ENCODE assay signal across 7 cellular contexts in genomic region chr2:46876741-46877384, GRCh38. TPM values are rescaled to one million over a fixed set of nuclear protein-coding genes. Genes with fewer than 3 reads are reported as not detected.
DNase-seq lines count a peak whose midpoint lies in the region; ATAC-seq, FAIRE-seq and TF ChIP-seq lines count a peak whose summit lies in the region.

No MANE protein-coding gene starts in this region.

- ATAC-seq in heart left ventricle (peak; percentile 35 to 45 (median 42)), GM21360 (IDR thresholded peaks at IDR 0.05; ENCODE audit: unreplicated experiment) (no peak), GM21515 (IDR thresholded peaks at IDR 0.05; ENCODE audit: unreplicated experiment) (no peak)

- no peaks in the 10 kb centered on the region for H3K36me3 ChIP-seq in heart left ventricle
- H3K36me3 ChIP-seq in small intestine (ENCODE audit: control insufficient read depth in 2 of 2, insufficient read depth in 2 of 2, low read length in 2 of 2): no peaks in the 10 kb centered on the region

- no peak for TF ChIP-seq POLR2A in heart left ventricle (IDR thresholded peaks at IDR 0.05)

- H3K4me3 ChIP-seq in heart left ventricle (no peak overlapping the region), small intestine (ENCODE audit: low read depth in 1 of 2, low read length in 2 of 2) (no peak overlapping the region)

- H3K27ac ChIP-seq in VCaP: no peak overlapping the region
- peak overlapping the region in 9 of 12 donors; percentile 33 to 77 (median 49) for H3K27ac ChIP-seq in heart left ventricle
- peak overlapping the region in 1 of 2 donors; percentile 43 for H3K27ac ChIP-seq in small intestine (ENCODE audit: low read depth in 1 of 2, low read length in 1 of 2)

- H3K9me3 ChIP-seq in heart left ventricle (no peaks in the 10 kb centered on the region), small intestine (ENCODE audit: control insufficient read depth, low read depth) (no peaks in the 10 kb centered on the region)

- H3K4me1 ChIP-seq in heart left ventricle (peaks cover 4 to 67% (median 52%) of the 10 kb centered on the region in 12 donors), small intestine (ENCODE audit: control insufficient read depth in 2 of 2, insufficient read depth in 1 of 2, low read depth in 1 of 2, low read length in 1 of 2) (no peaks in the 10 kb centered on the region)

- peak; percentile 18 for DNase-seq in GDM1 (lab: John Stamatoyannopoulos, UW)
- DNase-seq in NCI-H1092 treated with DMSO at 0.1 percent for 48 hours (lab: John Stamatoyannopoulos, UW): peak; percentile 37
- DNase-seq in heart left ventricle: peak in 3 of 5 donors; percentile 52 to 68 (median 65)
- peak; percentile 84 for DNase-seq in small intestine

- 40 to 54% (median 45%) methylated on average over 11 of the region's 11 CpGs for WGBS in heart left ventricle, 4 donors
- 14 to 39% (median 33%) methylated on average over 11 of the region's 11 CpGs for WGBS in small intestine, 3 donors

- TF ChIP-seq CTCF in VCaP (conservative IDR thresholded peaks at IDR 0.05) (peak; percentile 69), heart left ventricle (IDR thresholded peaks at IDR 0.05) (peak; percentile 33 to 79 (median 66))

- no peak for FAIRE-seq in small intestine (lab: Jason Lieb, UNC)

- intact Hi-C loops in heart left ventricle (cut with DNase I): loop anchor here in 9 of 10 donors (2.0 to 5.0 kb wide), 6 partner anchors 65 to 230 kb away; no protein-coding TSS in a partner anchor

- H3K27me3 ChIP-seq in heart left ventricle (no peaks in the 10 kb centered on the region), small intestine (ENCODE audit: control insufficient read depth in 2 of 2, insufficient read depth in 2 of 2, low read length in 2 of 2) (no peaks in the 10 kb centered on the region)

RNA-seq across cellular contexts. Expression of gene MCFD2, which starts 38.7 kb away (rescaled TPM):
- total RNA-seq in heart left ventricle: 10 to 100 TPM; 47.4 to 88.8 (median 63.4) TPM
- polyA plus RNA-seq in heart left ventricle: 100 to 1,000 TPM in 1 of 2 donors, 10 to 100 TPM in 1; 16.1 to 113 TPM
- polyA plus RNA-seq in small intestine: 10 to 100 TPM; 20.8 to 45.0 (median 21.3) TPM

Comparison
In these comparisons a context has a peak if more than half of its experiments do, and no peak if none do; other contexts are left out.
1. DNase-seq: peak in every context shown above with its lines; median percentile 84 in small intestine; 65 in heart left ventricle; 37 in NCI-H1092 treated with DMSO at 0.1 percent for 48 hours; 18 in GDM1.
2. ATAC-seq: peak in heart left ventricle (4 of 4); none in GM21360 (single experiment) and GM21515 (single experiment).